Comparison of ENCODE assay signal across 2 cellular contexts in genomic region chr17:2703181-2703580, GRCh38.
TF ChIP-seq lines count a peak whose summit lies in the region.

No MANE protein-coding gene starts in this region.

TF ChIP-seq in HepG2, 621 proteins besides CTCF, POLR2A, EP300 and RAD21:
- TF ChIP-seq ZNF205 (CRISPR knock-in tag; IDR thresholded peaks at IDR 0.05) (no peak), ZFP82 (CRISPR knock-in tag; IDR thresholded peaks at IDR 0.05; ENCODE audit: borderline replicate concordance) (no peak), ZNF781 (CRISPR knock-in tag; IDR thresholded peaks at IDR 0.05; ENCODE audit: borderline replicate concordance, not compliant biosample characterization) (no peak), SPEN (CRISPR knock-in tag; IDR thresholded peaks at IDR 0.05; ENCODE audit: low read depth) (no peak), RFXAP (CRISPR knock-in tag; IDR thresholded peaks at IDR 0.05; ENCODE audit: borderline replicate concordance) (no peak), CREM (IDR thresholded peaks at IDR 0.05) (no peak), CREM (CRISPR knock-in tag; IDR thresholded peaks at IDR 0.05) (no peak), ZNF232 (CRISPR knock-in tag; IDR thresholded peaks at IDR 0.05; ENCODE audit: borderline replicate concordance) (no peak), MIER2 (CRISPR knock-in tag; IDR thresholded peaks at IDR 0.05) (no peak), ELK4 (CRISPR knock-in tag; IDR thresholded peaks at IDR 0.05; ENCODE audit: borderline replicate concordance) (no peak), SMC3 (IDR thresholded peaks at IDR 0.05; ENCODE audit: low read length) (no peak), ZSCAN22 (CRISPR knock-in tag; IDR thresholded peaks at IDR 0.05) (no peak), ZFX (CRISPR knock-in tag; IDR thresholded peaks at IDR 0.05; ENCODE audit: low read depth) (no peak), ZNF7 (CRISPR knock-in tag; IDR thresholded peaks at IDR 0.05) (no peak), ISL2 (CRISPR knock-in tag; IDR thresholded peaks at IDR 0.05) (no peak), NBN (conservative IDR thresholded peaks at IDR 0.05) (no peak), IKZF1 (IDR thresholded peaks at IDR 0.05) (no peak), SKI (IDR thresholded peaks at IDR 0.05; ENCODE audit: partially characterized antibody) (no peak), SAFB2 (CRISPR knock-in tag; IDR thresholded peaks at IDR 0.05; ENCODE audit: borderline replicate concordance, low read depth) (no peak)
- TF ChIP-seq, protein P1, sequence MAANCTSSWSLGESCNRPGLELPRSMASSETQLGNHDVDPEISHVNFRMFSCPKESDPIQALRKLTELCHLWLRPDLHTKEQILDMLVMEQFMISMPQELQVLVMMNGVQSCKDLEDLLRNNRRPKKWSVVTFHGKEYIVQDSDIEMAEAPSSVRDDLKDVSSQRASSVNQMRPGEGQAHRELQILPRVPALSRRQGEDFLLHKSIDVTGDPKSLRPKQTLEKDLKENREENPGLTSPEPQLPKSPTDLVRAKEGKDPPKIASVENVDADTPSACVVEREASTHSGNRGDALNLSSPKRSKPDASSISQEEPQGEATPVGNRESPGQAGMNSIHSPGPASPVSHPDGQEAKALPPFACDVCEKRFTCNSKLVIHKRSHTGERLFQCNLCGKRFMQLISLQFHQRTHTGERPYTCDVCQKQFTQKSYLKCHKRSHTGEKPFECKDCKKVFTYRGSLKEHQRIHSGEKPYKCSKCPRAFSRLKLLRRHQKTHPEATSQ (CRISPR knock-in tag; IDR thresholded peaks at IDR 0.05; ENCODE audit: borderline replicate concordance) = no peak

TF ChIP-seq in WTC11, 78 proteins besides CTCF, POLR2A, EP300 and RAD21:
- TF ChIP-seq KAT7 (CRISPR knock-in tag; IDR thresholded peaks at IDR 0.05; ENCODE audit: borderline replicate concordance) (no peak), CREM (CRISPR knock-in tag; IDR thresholded peaks at IDR 0.05) (no peak), ATF3 (CRISPR knock-in tag; conservative IDR thresholded peaks at IDR 0.05) (no peak), ZSCAN18 (CRISPR knock-in tag; IDR thresholded peaks at IDR 0.05) (no peak), ZNF532 (CRISPR knock-in tag; IDR thresholded peaks at IDR 0.05; ENCODE audit: borderline replicate concordance) (no peak), ESRRA (CRISPR knock-in tag; IDR thresholded peaks at IDR 0.05; ENCODE audit: borderline replicate concordance) (no peak), EMX1 (CRISPR knock-in tag; IDR thresholded peaks at IDR 0.05) (no peak), GRHL2 (CRISPR knock-in tag; IDR thresholded peaks at IDR 0.05; ENCODE audit: insufficient replicate concordance, severe bottlenecking) (no peak), HMGXB4 (CRISPR knock-in tag; IDR thresholded peaks at IDR 0.05) (no peak), CBFB (CRISPR knock-in tag; IDR thresholded peaks at IDR 0.05; ENCODE audit: low read depth) (no peak), GTF2I (CRISPR knock-in tag; conservative IDR thresholded peaks at IDR 0.05) (no peak), ZNF121 (CRISPR knock-in tag; IDR thresholded peaks at IDR 0.05) (no peak), TEAD4 (CRISPR knock-in tag; IDR thresholded peaks at IDR 0.05) (no peak), SOX15 (CRISPR knock-in tag; IDR thresholded peaks at IDR 0.05) (no peak), IRF1 (CRISPR knock-in tag; IDR thresholded peaks at IDR 0.05) (no peak), CDX4 (CRISPR knock-in tag; IDR thresholded peaks at IDR 0.05; ENCODE audit: borderline replicate concordance) (no peak), SP1 (CRISPR knock-in tag; conservative IDR thresholded peaks at IDR 0.05) (no peak)
- TF ChIP-seq, protein P2, sequence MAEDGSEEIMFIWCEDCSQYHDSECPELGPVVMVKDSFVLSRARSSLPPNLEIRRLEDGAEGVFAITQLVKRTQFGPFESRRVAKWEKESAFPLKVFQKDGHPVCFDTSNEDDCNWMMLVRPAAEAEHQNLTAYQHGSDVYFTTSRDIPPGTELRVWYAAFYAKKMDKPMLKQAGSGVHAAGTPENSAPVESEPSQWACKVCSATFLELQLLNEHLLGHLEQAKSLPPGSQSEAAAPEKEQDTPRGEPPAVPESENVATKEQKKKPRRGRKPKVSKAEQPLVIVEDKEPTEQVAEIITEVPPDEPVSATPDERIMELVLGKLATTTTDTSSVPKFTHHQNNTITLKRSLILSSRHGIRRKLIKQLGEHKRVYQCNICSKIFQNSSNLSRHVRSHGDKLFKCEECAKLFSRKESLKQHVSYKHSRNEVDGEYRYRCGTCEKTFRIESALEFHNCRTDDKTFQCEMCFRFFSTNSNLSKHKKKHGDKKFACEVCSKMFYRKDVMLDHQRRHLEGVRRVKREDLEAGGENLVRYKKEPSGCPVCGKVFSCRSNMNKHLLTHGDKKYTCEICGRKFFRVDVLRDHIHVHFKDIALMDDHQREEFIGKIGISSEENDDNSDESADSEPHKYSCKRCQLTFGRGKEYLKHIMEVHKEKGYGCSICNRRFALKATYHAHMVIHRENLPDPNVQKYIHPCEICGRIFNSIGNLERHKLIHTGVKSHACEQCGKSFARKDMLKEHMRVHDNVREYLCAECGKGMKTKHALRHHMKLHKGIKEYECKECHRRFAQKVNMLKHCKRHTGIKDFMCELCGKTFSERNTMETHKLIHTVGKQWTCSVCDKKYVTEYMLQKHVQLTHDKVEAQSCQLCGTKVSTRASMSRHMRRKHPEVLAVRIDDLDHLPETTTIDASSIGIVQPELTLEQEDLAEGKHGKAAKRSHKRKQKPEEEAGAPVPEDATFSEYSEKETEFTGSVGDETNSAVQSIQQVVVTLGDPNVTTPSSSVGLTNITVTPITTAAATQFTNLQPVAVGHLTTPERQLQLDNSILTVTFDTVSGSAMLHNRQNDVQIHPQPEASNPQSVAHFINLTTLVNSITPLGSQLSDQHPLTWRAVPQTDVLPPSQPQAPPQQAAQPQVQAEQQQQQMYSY (CRISPR knock-in tag; IDR thresholded peaks at IDR 0.05) = no peak
- TF ChIP-seq, protein P3, sequence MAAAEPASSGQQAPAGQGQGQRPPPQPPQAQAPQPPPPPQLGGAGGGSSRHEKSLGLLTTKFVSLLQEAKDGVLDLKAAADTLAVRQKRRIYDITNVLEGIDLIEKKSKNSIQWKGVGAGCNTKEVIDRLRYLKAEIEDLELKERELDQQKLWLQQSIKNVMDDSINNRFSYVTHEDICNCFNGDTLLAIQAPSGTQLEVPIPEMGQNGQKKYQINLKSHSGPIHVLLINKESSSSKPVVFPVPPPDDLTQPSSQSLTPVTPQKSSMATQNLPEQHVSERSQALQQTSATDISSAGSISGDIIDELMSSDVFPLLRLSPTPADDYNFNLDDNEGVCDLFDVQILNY (CRISPR knock-in tag; IDR thresholded peaks at IDR 0.05) = no peak
